19 cellular contexts compared by ENCODE assay signal in genomic region chr6:114955363-114955762, GRCh38.
DNase-seq lines count a peak whose midpoint lies in the region; ATAC-seq and TF ChIP-seq lines count a peak whose summit lies in the region.
"Had no signal": no experiment of that assay in that cellular context is flagged by ENCODE, and none has a peak within 500 bp of the region (broad histone marks: within the 10 kb centered on the region; RNA-seq: fewer than 3 reads in every experiment).

No MANE protein-coding gene starts in this region.

- WGBS in adrenal gland, 4 donors = 0 to 81% (median 73%) methylated on average over 1 of the region's 1 CpG

- peak; percentile 47 for ATAC-seq in GM18867 (IDR thresholded peaks at IDR 0.05; ENCODE audit: unreplicated experiment)
- peak; percentile 61 for ATAC-seq in HG02571 (IDR thresholded peaks at IDR 0.05; ENCODE audit: unreplicated experiment)
- ATAC-seq in HG03432 (IDR thresholded peaks at IDR 0.05; ENCODE audit: unreplicated experiment) = peak; percentile 75
- no peak for ATAC-seq in Right ventricle myocardium superior (ENCODE audit: poor library complexity)
- ATAC-seq: HCT116 had no signal

- H3K9me3 Mint-ChIP-seq in osteocyte (ENCODE audit: unreplicated experiment) = peaks cover 5% of the 10 kb centered on the region

- peak overlapping the region; percentile 18; the same call in 1 of the 2 replicates for H3K4me2 ChIP-seq in OCI-LY3 (ENCODE audit: low read length)
- H3K4me2 ChIP-seq: BLaER1 had no signal

- no peak overlapping the region for H3K27ac ChIP-seq in OCI-LY3 (ENCODE audit: low read length)
- H3K27ac ChIP-seq in adrenal gland = no peak overlapping the region
- H3K27ac ChIP-seq: BLaER1, Peyer's patch, SK-N-MC had no signal

- no peak overlapping the region for H3K27ac Mint-ChIP-seq in osteocyte (ENCODE audit: unreplicated experiment)
- H3K27ac Mint-ChIP-seq: CD4-positive, CD25-positive, alpha-beta regulatory T cell had no signal

- intact Hi-C loops in adrenal gland (cut with DNase I) (no loop called here), Right ventricle myocardium superior (cut with DNase I) (no loop called here)

- H3K27me3 ChIP-seq in OCI-LY3 (ENCODE audit: low read depth, low read length) (no peaks in the 10 kb centered on the region), adrenal gland (no peaks in the 10 kb centered on the region)
- H3K27me3 ChIP-seq: BLaER1, MG63, Peyer's patch had no signal

- TF ChIP-seq POLR2A in adrenal gland (IDR thresholded peaks at IDR 0.05) = no peak

- H3K36me3 ChIP-seq in OCI-LY3 (replicated peaks; ENCODE audit: low read depth, low read length) (peaks cover 2% of the 10 kb centered on the region), adrenal gland (replicated peaks in 1 of 2) (no peaks in the 10 kb centered on the region)
- H3K36me3 ChIP-seq: BLaER1, MG63, Peyer's patch had no signal

- DNase-seq in adrenal gland (no peak), Right ventricle myocardium superior (no peak), NCI-H2171 treated with DMSO at 0.1 percent for 48 hours (lab: John Stamatoyannopoulos, UW) (no peak), osteocyte (ENCODE audit: extremely low spot score, unreplicated experiment) (no peak)
- DNase-seq: CD4-positive, CD25-positive, alpha-beta regulatory T cell; IMR-90; KG1; MG63; NCI-H2029; NCI-H526 treated with DMSO at 0.1 percent for 48 hours; Peyer's patch; SIG-M5 had no signal

- no peak for TF ChIP-seq CTCF in OCI-LY3 (IDR thresholded peaks at IDR 0.05; ENCODE audit: low read depth, low read length)
- TF ChIP-seq CTCF in adrenal gland (IDR thresholded peaks at IDR 0.05) = no peak
- TF ChIP-seq CTCF in osteocyte (IDR thresholded peaks at IDR 0.05) = no peak

- H3K4me3 ChIP-seq in OCI-LY3 (ENCODE audit: low read length) (no peak overlapping the region), adrenal gland (no peak overlapping the region)
- H3K4me3 ChIP-seq: BLaER1, MG63, Peyer's patch, SK-N-MC had no signal

- H4K20me1 ChIP-seq in OCI-LY3 (ENCODE audit: insufficient read depth, low read length) = peaks cover 8% of the 10 kb centered on the region; the same call in 1 of the 2 replicates
- H4K20me1 ChIP-seq: BLaER1 had no signal

- no peaks in the 10 kb centered on the region for H3K36me3 Mint-ChIP-seq in osteocyte (ENCODE audit: unreplicated experiment)
- H3K36me3 Mint-ChIP-seq: CD4-positive, CD25-positive, alpha-beta regulatory T cell had no signal

- H3K9ac ChIP-seq in OCI-LY3 (ENCODE audit: low read length) = no peak overlapping the region
- H3K9ac ChIP-seq: BLaER1 had no signal

- H3K4me3 Mint-ChIP-seq in osteocyte (ENCODE audit: unreplicated experiment) = no peak overlapping the region
- H3K4me3 Mint-ChIP-seq: CD4-positive, CD25-positive, alpha-beta regulatory T cell had no signal

- no peaks in the 10 kb centered on the region for H3K4me1 Mint-ChIP-seq in osteocyte (ENCODE audit: unreplicated experiment)
- H3K4me1 Mint-ChIP-seq: CD4-positive, CD25-positive, alpha-beta regulatory T cell had no signal

- H3K9me3 ChIP-seq in OCI-LY3 (ENCODE audit: insufficient read depth, low read length) = no peaks in the 10 kb centered on the region
- H3K9me3 ChIP-seq in adrenal gland (replicated peaks in 1 of 3) = peaks cover 0 to 4% (median 0%) of the 10 kb centered on the region in 3 donors
- H3K9me3 ChIP-seq: MG63, Peyer's patch had no signal

- peaks cover 4% of the 10 kb centered on the region for H3K27me3 Mint-ChIP-seq in osteocyte (ENCODE audit: unreplicated experiment)
- H3K27me3 Mint-ChIP-seq: CD4-positive, CD25-positive, alpha-beta regulatory T cell had no signal

- H3K79me2 ChIP-seq in OCI-LY3 (ENCODE audit: low read length) = peaks cover 7% of the 10 kb centered on the region; the same call in 1 of the 2 replicates

- peaks cover 23% of the 10 kb centered on the region for H3K4me1 ChIP-seq in OCI-LY3 (ENCODE audit: low read length)
- no peaks in the 10 kb centered on the region for H3K4me1 ChIP-seq in adrenal gland (replicated peaks in 1 of 2)
- H3K4me1 ChIP-seq: BLaER1, Peyer's patch had no signal

- no peak overlapping the region for H2AFZ ChIP-seq in OCI-LY3 (ENCODE audit: low read depth, low read length)
